ENCODE assay signal across 32 cellular contexts in the genomic region with DNA sequence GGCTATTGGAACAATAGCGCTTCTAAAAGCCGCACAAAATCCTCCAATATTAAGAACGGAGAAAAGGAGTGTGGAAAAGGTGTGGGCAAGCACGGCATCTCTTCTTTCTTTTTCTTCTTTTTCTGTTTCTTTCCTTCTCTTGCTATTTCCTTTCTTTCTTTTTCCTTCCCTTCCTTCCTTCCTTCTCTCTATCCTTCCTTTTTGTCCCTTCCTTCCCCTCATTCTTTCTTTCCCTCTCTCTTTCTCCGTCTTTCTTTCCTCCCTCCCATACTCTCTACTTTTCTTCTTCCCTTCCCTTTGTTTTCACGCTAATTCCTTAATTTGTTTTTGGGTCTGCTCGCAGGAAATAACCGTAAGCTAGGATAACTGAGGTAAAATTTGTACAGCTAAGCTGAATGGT.
"Had no signal": no experiment of that assay in that cellular context is flagged by ENCODE, and none has a peak within 500 bp of the region (broad histone marks: within the 10 kb centered on the region; RNA-seq: fewer than 3 reads in every experiment).

No MANE protein-coding gene starts in this region.

- DNase-seq: naive B cell; naive thymus-derived CD8-positive, alpha-beta T cell; nephron progenitor cell; occipital lobe; ovary; posterior cingulate gyrus; psoas muscle; right cardiac atrium; spleen; stimulated activated CD4-positive, alpha-beta T cell treated with anti-CD3 and anti-CD28 coated beads, Interleukin-12 subunit alpha, Interleukin-12 subunit beta, amount 100 ng/mL, for 4 hours; stimulated activated CD4-positive, alpha-beta T cell treated with anti-CD3 and anti-CD28 coated beads, Interleukin-1b, Interleukin-23, amount 100 ng/mL, for 48 hours; stimulated activated CD4-positive, alpha-beta T cell treated with anti-CD3 and anti-CD28 coated beads, Interleukin-4, amount 100 ng/mL, for 1 hour; stimulated activated CD4-positive, alpha-beta T cell treated with anti-CD3 and anti-CD28 coated beads, Interleukin-4, amount 100 ng/mL, for 4 hours; stimulated activated CD8-positive, alpha-beta memory T cell treated with anti-CD3 and anti-CD28 coated beads, Interleukin-4, amount 100 ng/mL, for 48 hours; stimulated activated naive CD4-positive, alpha-beta T cell treated with Interleukin-2 at 50 U/mL for 16 hours; stomach; thyroid gland; trophoblast cell had no signal

- H2AFZ ChIP-seq: parathyroid adenoma had no signal

- H3K27me3 Mint-ChIP-seq: naive thymus-derived CD8-positive, alpha-beta T cell; progenitor cell of endocrine pancreas; stimulated activated memory B cell treated with anti-CD40 and anti-IgM and Interleukin-4, amounts not matched to agents 10 μg/mL and 1 μg/mL and 100 μg/mL, for 72 hours had no signal

- H3K27me3 ChIP-seq: ovary, spleen, stomach, thyroid gland, tibial nerve, upper lobe of left lung, vagina had no signal

- H3K4me2 ChIP-seq: smooth muscle cell had no signal

- H3K4me1 Mint-ChIP-seq: stimulated activated memory B cell treated with anti-CD40 and anti-IgM and Interleukin-4, amounts not matched to agents 10 μg/mL and 1 μg/mL and 100 μg/mL, for 72 hours had no signal

- ATAC-seq: naive thymus-derived CD8-positive, alpha-beta T cell; natural killer cell treated with Interleukin-12 subunit alpha and Interleukin-12 subunit beta and Interleukin-15 and Interleukin-18, amount 100 ng/mL, for 72 hours; psoas muscle; right cardiac atrium; sciatic nerve; stimulated activated memory B cell treated with anti-CD40 and anti-IgM and Interleukin-4, amounts not matched to agents 10 μg/mL and 1 μg/mL and 100 μg/mL, for 72 hours had no signal

- H3K27ac ChIP-seq: ovary, parathyroid adenoma, psoas muscle, skin epidermis, spleen, stomach, thoracic aorta, thyroid gland, tibial nerve, upper lobe of left lung, vagina had no signal

- H3K9me3 Mint-ChIP-seq: natural killer cell treated with Interleukin-12 subunit alpha and Interleukin-12 subunit beta and Interleukin-15 and Interleukin-18, amount 100 ng/mL, for 72 hours had no signal

- H3K4me1 ChIP-seq: parathyroid adenoma, psoas muscle, spleen, stomach, thyroid gland, upper lobe of left lung, vagina had no signal

- FAIRE-seq: urothelium cell line had no signal

- H3K27ac Mint-ChIP-seq: naive thymus-derived CD8-positive, alpha-beta T cell; natural killer cell treated with Interleukin-12 subunit alpha and Interleukin-12 subunit beta and Interleukin-15 and Interleukin-18, amount 100 ng/mL, for 72 hours; nephron progenitor cell; progenitor cell of endocrine pancreas; stimulated activated memory B cell treated with anti-CD40 and anti-IgM and Interleukin-4, amounts not matched to agents 10 μg/mL and 1 μg/mL and 100 μg/mL, for 72 hours; stimulated activated naive CD8-positive, alpha-beta T cell treated with anti-CD3 and anti-CD28 coated beads, Interleukin-15, Interleukin-2, amounts not matched to agents 100 ng/mL and 50 ng/mL, for 24 hours had no signal

- H3K36me3 ChIP-seq: ovary, spleen, stomach, thoracic aorta, thyroid gland, tibial nerve, upper lobe of left lung, vagina had no signal

- H3K4me3 Mint-ChIP-seq: naive B cell; naive thymus-derived CD8-positive, alpha-beta T cell; natural killer cell treated with Interleukin-12 subunit alpha and Interleukin-12 subunit beta and Interleukin-15 and Interleukin-18, amount 100 ng/mL, for 72 hours; nephron progenitor cell; neural crest cell; stimulated activated memory B cell treated with anti-CD40 and anti-IgM and Interleukin-4, amounts not matched to agents 10 μg/mL and 1 μg/mL and 100 μg/mL, for 72 hours; stimulated activated naive CD8-positive, alpha-beta T cell treated with anti-CD3 and anti-CD28 coated beads, Interleukin-15, Interleukin-2, amounts not matched to agents 100 ng/mL and 50 ng/mL, for 24 hours had no signal

- H3K4me3 ChIP-seq: ovary, psoas muscle, skin epidermis, smooth muscle cell, spleen, stomach, thoracic aorta, thyroid gland, tibial nerve, upper lobe of left lung, vagina had no signal

- H3K36me3 Mint-ChIP-seq: naive B cell; natural killer cell treated with Interleukin-12 subunit alpha and Interleukin-12 subunit beta and Interleukin-15 and Interleukin-18, amount 100 ng/mL, for 72 hours; stimulated activated memory B cell treated with anti-CD40 and anti-IgM and Interleukin-4, amounts not matched to agents 10 μg/mL and 1 μg/mL and 100 μg/mL, for 72 hours had no signal

- H3K9ac ChIP-seq: parathyroid adenoma had no signal

- H3K9me3 ChIP-seq: ovary, psoas muscle, thoracic aorta, thyroid gland, upper lobe of left lung, vagina had no signal

- H3K79me2 ChIP-seq: parathyroid adenoma had no signal
